17 cellular contexts compared by ENCODE assay signal in genomic region chr2:58702302-58702696, GRCh38.
DNase-seq lines count a peak whose midpoint lies in the region; ATAC-seq, FAIRE-seq and TF ChIP-seq lines count a peak whose summit lies in the region.
"Had no signal": no experiment of that assay in that cellular context is flagged by ENCODE, and none has a peak within 500 bp of the region (broad histone marks: within the 10 kb centered on the region; RNA-seq: fewer than 3 reads in every experiment).

No MANE protein-coding gene starts in this region.

- DNase-seq in Calu3 (peak; percentile 50), HT-29 (ENCODE audit: low spot score) (peak; percentile 61), brain microvascular endothelial cell (peak; percentile 46), kidney glomerular epithelial cell (lab: John Stamatoyannopoulos, UW) (peak; percentile 39), COLO668 (lab: John Stamatoyannopoulos, UW; ENCODE audit: unreplicated experiment) (no peak), D721Med (ENCODE audit: insufficient read length, low spot score) (no peak)
- no peak for DNase-seq in activated CD8-positive, alpha-beta memory T cell treated with anti-CD3 and anti-CD28 coated beads, Interleukin-2, amount 10 ng/mL, durations not matched to agents 7 days and 5 days
- no peak for DNase-seq in activated CD8-positive, alpha-beta memory T cell treated with anti-CD3 and anti-CD28 coated beads, Interleukin-2, amount 50 U/mL, for 48 hours
- DNase-seq: DMS79; NCI-H1694; NCI-H510A; stimulated activated CD4-positive, alpha-beta T cell treated with anti-CD3 and anti-CD28 coated beads, Interleukin-2, amount 100 ng/mL, for 24 hours; stimulated activated CD8-positive, alpha-beta memory T cell treated with anti-CD3 and anti-CD28 coated beads, Interleukin-4, amount 100 ng/mL, for 48 hours; thyroid gland had no signal

- H3K9me3 Mint-ChIP-seq in Calu3 (ENCODE audit: low read depth, unreplicated experiment), result no peaks in the 10 kb centered on the region
- H3K9me3 Mint-ChIP-seq in activated CD8-positive, alpha-beta memory T cell treated with anti-CD3 and anti-CD28 coated beads, Interleukin-2, amount 10 ng/mL, durations not matched to agents 7 days and 5 days (ENCODE audit: low read depth), result no peaks in the 10 kb centered on the region

- no peak for TF ChIP-seq CTCF in Calu3 (IDR thresholded peaks at IDR 0.05; ENCODE audit: unreplicated experiment)
- TF ChIP-seq CTCF in brain microvascular endothelial cell (IDR thresholded peaks at IDR 0.05; ENCODE audit: low read depth, low read length, missing control alignments), result peak; percentile 12
- no peak for TF ChIP-seq CTCF in D721Med (IDR thresholded peaks at IDR 0.05; ENCODE audit: insufficient read depth, missing control alignments)

- intact Hi-C loops in Calu3 (cut with micrococcal nuclease; ENCODE audit: unreplicated experiment), result loop anchor here (1.0 kb wide), 1 partner anchor 131 kb away; no protein-coding TSS in a partner anchor

- in situ Hi-C loops in brain microvascular endothelial cell (cut with HindIII; ENCODE audit: low pct_ligation_motif_present, low sequenced_read_pairs), result no loop called here

- ATAC-seq in activated CD8-positive, alpha-beta memory T cell treated with anti-CD3 and anti-CD28 coated beads, Interleukin-2, amount 10 ng/mL, durations not matched to agents 7 days and 5 days, result no peak

- no peaks in the 10 kb centered on the region for H3K36me3 ChIP-seq in brain microvascular endothelial cell (replicated peaks)
- H3K36me3 ChIP-seq: thyroid gland had no signal

- no peaks in the 10 kb centered on the region for H3K27me3 ChIP-seq in brain microvascular endothelial cell (replicated peaks)
- H3K27me3 ChIP-seq: thyroid gland had no signal

- CTCF ChIA-PET in Calu3 (lab: Charles Lee), result interaction anchor here (0.6 to 1.4 kb wide), 4 partner anchors 24 to 108 kb away, joined by 3 to 4 read pairs (median 4); no protein-coding TSS in a partner anchor
- CTCF ChIA-PET in activated CD8-positive, alpha-beta memory T cell treated with anti-CD3 and anti-CD28 coated beads, Interleukin-2, amount 10 ng/mL, durations not matched to agents 7 days and 5 days (lab: Charles Lee), result no interaction called here

- H3K27me3 Mint-ChIP-seq in Calu3 (ENCODE audit: unreplicated experiment), result no peaks in the 10 kb centered on the region
- peaks cover 2% of the 10 kb centered on the region for H3K27me3 Mint-ChIP-seq in activated CD8-positive, alpha-beta memory T cell treated with anti-CD3 and anti-CD28 coated beads, Interleukin-2, amount 10 ng/mL, durations not matched to agents 7 days and 5 days

- H3K36me3 Mint-ChIP-seq in Calu3 (ENCODE audit: insufficient read depth, unreplicated experiment), result no peaks in the 10 kb centered on the region
- no peaks in the 10 kb centered on the region for H3K36me3 Mint-ChIP-seq in activated CD8-positive, alpha-beta memory T cell treated with anti-CD3 and anti-CD28 coated beads, Interleukin-2, amount 10 ng/mL, durations not matched to agents 7 days and 5 days

- peak overlapping the region; percentile 48 for H3K27ac Mint-ChIP-seq in Calu3 (ENCODE audit: unreplicated experiment)
- no peak overlapping the region for H3K27ac Mint-ChIP-seq in activated CD8-positive, alpha-beta memory T cell treated with anti-CD3 and anti-CD28 coated beads, Interleukin-2, amount 10 ng/mL, durations not matched to agents 7 days and 5 days

- H3K4me3 Mint-ChIP-seq in Calu3 (ENCODE audit: low read depth, unreplicated experiment), result no peak overlapping the region
- no peak overlapping the region for H3K4me3 Mint-ChIP-seq in activated CD8-positive, alpha-beta memory T cell treated with anti-CD3 and anti-CD28 coated beads, Interleukin-2, amount 10 ng/mL, durations not matched to agents 7 days and 5 days

- FAIRE-seq in D721Med (lab: Jason Lieb, UNC), result no peak
- FAIRE-seq: GM12878, islet of Langerhans, RCC 7860 had no signal

- peaks cover 18% of the 10 kb centered on the region for H3K4me1 Mint-ChIP-seq in Calu3 (ENCODE audit: low read depth, unreplicated experiment)
- H3K4me1 Mint-ChIP-seq in activated CD8-positive, alpha-beta memory T cell treated with anti-CD3 and anti-CD28 coated beads, Interleukin-2, amount 10 ng/mL, durations not matched to agents 7 days and 5 days, result peaks cover 4% of the 10 kb centered on the region

- no TSS peak for BruUV-seq in Calu3 (replicated peaks; lab: Mats Ljungman, UMichigan)

- H3K4me3 ChIP-seq in brain microvascular endothelial cell (ENCODE audit: low read depth, low read length), result no peak overlapping the region
- H3K4me3 ChIP-seq: GM12878, thyroid gland had no signal

- no peak overlapping the region for H3K27ac ChIP-seq in brain microvascular endothelial cell
- H3K27ac ChIP-seq: thyroid gland had no signal

Comparison
In these comparisons a context has a peak if more than half of its experiments do, and no peak if none do; other contexts are left out.
1. DNase-seq: peak in Calu3 (single experiment), HT-29 (single experiment), brain microvascular endothelial cell (single experiment) and kidney glomerular epithelial cell (single experiment); none in activated CD8-positive, alpha-beta memory T cell treated with anti-CD3 and anti-CD28 coated beads, Interleukin-2, amount 10 ng/mL, durations not matched to agents 7 days and 5 days (single experiment), activated CD8-positive, alpha-beta memory T cell treated with anti-CD3 and anti-CD28 coated beads, Interleukin-2, amount 50 U/mL, for 48 hours (single experiment), COLO668 (single experiment) and D721Med (single experiment).